ENCODE assay signal across 27 cellular contexts in genomic region chr3:28234454-28234853, GRCh38.
"Had no signal": no experiment of that assay in that cellular context is flagged by ENCODE, and none has a peak within 500 bp of the region (broad histone marks: within the 10 kb centered on the region; RNA-seq: fewer than 3 reads in every experiment).

No MANE protein-coding gene starts in this region.

- H3K4me3 ChIP-seq: left ventricle myocardium inferior, mucosa of descending colon, neural progenitor cell, psoas muscle, right lobe of liver, smooth muscle cell, stomach, testis, thyroid gland, upper lobe of right lung had no signal

- DNase-seq: hypothalamus; islet precursor cell; left ventricle myocardium inferior; midbrain; mucosa of descending colon; naive thymus-derived CD4-positive, alpha-beta T cell; nephron progenitor cell; occipital lobe; psoas muscle; right lobe of liver; stimulated activated CD4-positive, alpha-beta T cell treated with anti-CD3 and anti-CD28 coated beads, Interleukin-1b, Interleukin-23, amount 100 ng/mL, for 48 hours; stimulated activated CD4-positive, alpha-beta T cell treated with anti-CD3 and anti-CD28 coated beads, Interleukin-2, amount 100 ng/mL, for 48 hours; stimulated activated CD4-positive, alpha-beta T cell treated with anti-CD3 and anti-CD28 coated beads, Interleukin-4, amount 100 ng/mL, for 4 hours; stimulated activated CD8-positive, alpha-beta memory T cell treated with anti-CD3 and anti-CD28 coated beads, Interleukin-4, amount 100 ng/mL, for 48 hours; stimulated activated naive B cell treated with anti-CD40 and anti-IgM and Interleukin-4, amounts not matched to agents 10 μg/mL and 1 μg/mL and 100 μg/mL, for 72 hours; stimulated activated naive CD8-positive, alpha-beta T cell treated with anti-CD3 and anti-CD28 coated beads, Interleukin-15, Interleukin-2, amounts not matched to agents 100 U/mL and 50 U/mL, for 24 hours; stomach; testis; thyroid gland; trophoblast cell; upper lobe of right lung had no signal

- H3K27ac Mint-ChIP-seq: memory B cell; naive thymus-derived CD4-positive, alpha-beta T cell; nephron progenitor cell; neural progenitor cell; stimulated activated naive B cell treated with anti-CD40 and anti-IgM and Interleukin-4, amounts not matched to agents 10 μg/mL and 1 μg/mL and 100 μg/mL, for 72 hours had no signal

- H3K27me3 Mint-ChIP-seq: memory B cell; stimulated activated naive B cell treated with anti-CD40 and anti-IgM and Interleukin-4, amounts not matched to agents 10 μg/mL and 1 μg/mL and 100 μg/mL, for 72 hours had no signal

- ATAC-seq: mucosa of descending colon; naive thymus-derived CD4-positive, alpha-beta T cell; psoas muscle; right lobe of liver; stimulated activated naive B cell treated with anti-CD40 and anti-IgM and Interleukin-4, amounts not matched to agents 10 μg/mL and 1 μg/mL and 100 μg/mL, for 72 hours; stimulated activated naive CD8-positive, alpha-beta T cell treated with anti-CD3 and anti-CD28 coated beads, Interleukin-15, Interleukin-2, amounts not matched to agents 100 U/mL and 50 U/mL, for 24 hours; upper lobe of right lung had no signal

- H3K4me2 ChIP-seq: neural progenitor cell, smooth muscle cell had no signal

- H3K4me3 Mint-ChIP-seq: memory B cell; naive thymus-derived CD4-positive, alpha-beta T cell; nephron progenitor cell; neural progenitor cell; stimulated activated naive B cell treated with anti-CD40 and anti-IgM and Interleukin-4, amounts not matched to agents 10 μg/mL and 1 μg/mL and 100 μg/mL, for 72 hours had no signal

- H3K4me1 Mint-ChIP-seq: nephron progenitor cell; stimulated activated naive B cell treated with anti-CD40 and anti-IgM and Interleukin-4, amounts not matched to agents 10 μg/mL and 1 μg/mL and 100 μg/mL, for 72 hours had no signal

- H3K9ac ChIP-seq: neural progenitor cell, parathyroid adenoma had no signal

- H3K36me3 Mint-ChIP-seq: memory B cell; neural progenitor cell; stimulated activated naive B cell treated with anti-CD40 and anti-IgM and Interleukin-4, amounts not matched to agents 10 μg/mL and 1 μg/mL and 100 μg/mL, for 72 hours had no signal

- H3K9me3 ChIP-seq: left ventricle myocardium inferior, mucosa of descending colon, neutrophil, psoas muscle, right lobe of liver, stomach, testis, thyroid gland, upper lobe of right lung had no signal

- H3K36me3 ChIP-seq: left ventricle myocardium inferior, neural progenitor cell, neutrophil, right lobe of liver, stomach, thyroid gland, upper lobe of right lung had no signal

- H3K27me3 ChIP-seq: neural progenitor cell, neutrophil, right lobe of liver, stomach, testis, thyroid gland, upper lobe of right lung had no signal

- H3K4me1 ChIP-seq: left ventricle myocardium inferior, parathyroid adenoma, psoas muscle, right lobe of liver, stomach, testis, thyroid gland, upper lobe of right lung had no signal

- H2AFZ ChIP-seq: neural progenitor cell, parathyroid adenoma had no signal

- H3K27ac ChIP-seq: left ventricle myocardium inferior, neural progenitor cell, neutrophil, parathyroid adenoma, psoas muscle, right lobe of liver, stomach, testis, thyroid gland, upper lobe of right lung had no signal

- FAIRE-seq: urothelium cell line had no signal

- H3K9me3 Mint-ChIP-seq: memory B cell; neural progenitor cell; stimulated activated naive B cell treated with anti-CD40 and anti-IgM and Interleukin-4, amounts not matched to agents 10 μg/mL and 1 μg/mL and 100 μg/mL, for 72 hours had no signal

- H3K79me2 ChIP-seq: parathyroid adenoma had no signal
